16 cellular contexts compared by ENCODE assay signal in genomic region chr3:149020839-149021252, GRCh38. TPM values are rescaled to one million over a fixed set of nuclear protein-coding genes. Genes with fewer than 3 reads are reported as not detected.
DNase-seq lines count a peak whose midpoint lies in the region; ATAC-seq lines count a peak whose summit lies in the region.
"Had no signal": no experiment of that assay in that cellular context is flagged by ENCODE, and none has a peak within 500 bp of the region (broad histone marks: within the 10 kb centered on the region; RNA-seq: fewer than 3 reads in every experiment).

No MANE protein-coding gene starts in this region.

- CTCF ChIA-PET in T-cell (lab: Charles Lee), result interaction anchor here (0.6 kb wide), 2 partner anchors 26 to 139 kb away, joined by 3 to 4 read pairs; no protein-coding TSS in a partner anchor

- H3K9me3 ChIP-seq in iPS-20b (ENCODE audit: insufficient read depth, low read depth, low read length), result peaks cover 21% of the 10 kb centered on the region
- H3K9me3 ChIP-seq: mucosa of descending colon had no signal

- no peaks in the 10 kb centered on the region for H3K27me3 ChIP-seq in iPS-20b (ENCODE audit: insufficient read depth, low read length)
- H3K27me3 ChIP-seq: heart right ventricle had no signal

- peak overlapping the region in 1 of 2 donors; percentile 87 for H3K27ac Mint-ChIP-seq in stimulated activated naive CD8-positive, alpha-beta T cell treated with anti-CD3 and anti-CD28 coated beads, Interleukin-15, amount 100 ng/mL, for 72 hours
- H3K27ac Mint-ChIP-seq in T-cell, result peak overlapping the region; percentile 7 to 68
- no peak overlapping the region for H3K27ac Mint-ChIP-seq in stimulated activated memory B cell treated with anti-CD40 and anti-IgM and Interleukin-4, amounts not matched to agents 10 μg/mL and 1 μg/mL and 100 μg/mL, for 72 hours
- H3K27ac Mint-ChIP-seq: activated B cell treated with CpG ODN at 0.5 μM for 24 hours, T-helper 17 cell had no signal

- no peak overlapping the region for H3K4me3 Mint-ChIP-seq in stimulated activated naive CD8-positive, alpha-beta T cell treated with anti-CD3 and anti-CD28 coated beads, Interleukin-15, amount 100 ng/mL, for 72 hours
- H3K4me3 Mint-ChIP-seq in T-cell, result no peak overlapping the region
- no peak overlapping the region for H3K4me3 Mint-ChIP-seq in stimulated activated memory B cell treated with anti-CD40 and anti-IgM and Interleukin-4, amounts not matched to agents 10 μg/mL and 1 μg/mL and 100 μg/mL, for 72 hours
- H3K4me3 Mint-ChIP-seq: activated B cell treated with CpG ODN at 0.5 μM for 24 hours, T-helper 17 cell had no signal

- peaks cover 12% of the 10 kb centered on the region for H3K4me1 Mint-ChIP-seq in stimulated activated naive CD8-positive, alpha-beta T cell treated with anti-CD3 and anti-CD28 coated beads, Interleukin-15, amount 100 ng/mL, for 72 hours
- peaks cover 0 to 26% (median 25%) of the 10 kb centered on the region in 3 donors for H3K4me1 Mint-ChIP-seq in T-cell
- no peaks in the 10 kb centered on the region for H3K4me1 Mint-ChIP-seq in stimulated activated memory B cell treated with anti-CD40 and anti-IgM and Interleukin-4, amounts not matched to agents 10 μg/mL and 1 μg/mL and 100 μg/mL, for 72 hours
- H3K4me1 Mint-ChIP-seq: activated B cell treated with CpG ODN at 0.5 μM for 24 hours had no signal

- peaks cover 27% of the 10 kb centered on the region for H3K4me1 ChIP-seq in iPS-20b (ENCODE audit: insufficient read depth, low read length)

- DNase-seq in stimulated activated naive CD8-positive, alpha-beta T cell treated with anti-CD3 and anti-CD28 coated beads, Interleukin-15, Interleukin-2, amounts not matched to agents 100 U/mL and 50 U/mL, for 24 hours, result peak; percentile 18
- DNase-seq in stimulated activated naive CD8-positive, alpha-beta T cell treated with anti-CD3 and anti-CD28 coated beads, Interleukin-15, amount 100 ng/mL, for 72 hours, result no peak
- no peak for DNase-seq in T-cell
- DNase-seq: activated B cell treated with CpG ODN at 0.5 μM for 24 hours, AML-193, mucosa of descending colon, NCI-H2081, NCI-H526, SIG-M5, T-helper 17 cell had no signal

- POLR2A ChIA-PET in T-cell (lab: Charles Lee), result no interaction called here

- H3K27me3 Mint-ChIP-seq in stimulated activated naive CD8-positive, alpha-beta T cell treated with anti-CD3 and anti-CD28 coated beads, Interleukin-15, amount 100 ng/mL, for 72 hours, result no peaks in the 10 kb centered on the region
- H3K27me3 Mint-ChIP-seq in T-cell, result no peaks in the 10 kb centered on the region
- H3K27me3 Mint-ChIP-seq in stimulated activated memory B cell treated with anti-CD40 and anti-IgM and Interleukin-4, amounts not matched to agents 10 μg/mL and 1 μg/mL and 100 μg/mL, for 72 hours, result no peaks in the 10 kb centered on the region
- H3K27me3 Mint-ChIP-seq: activated B cell treated with CpG ODN at 0.5 μM for 24 hours, T-helper 17 cell had no signal

- H3K36me3 ChIP-seq in iPS-20b (ENCODE audit: insufficient read depth, low read depth, low read length), result peaks cover 29% of the 10 kb centered on the region

- peaks cover 0 to 6% of the 10 kb centered on the region in 2 donors for H3K9me3 Mint-ChIP-seq in stimulated activated naive CD8-positive, alpha-beta T cell treated with anti-CD3 and anti-CD28 coated beads, Interleukin-15, amount 100 ng/mL, for 72 hours
- H3K9me3 Mint-ChIP-seq in T-cell, result peaks cover 0 to 7% (median 0%) of the 10 kb centered on the region in 3 donors
- no peaks in the 10 kb centered on the region for H3K9me3 Mint-ChIP-seq in stimulated activated memory B cell treated with anti-CD40 and anti-IgM and Interleukin-4, amounts not matched to agents 10 μg/mL and 1 μg/mL and 100 μg/mL, for 72 hours

- H3K4me3 ChIP-seq in iPS-20b (ENCODE audit: low read length), result peak overlapping the region; percentile 36; the same call in 1 of the 2 replicates
- H3K4me3 ChIP-seq: heart right ventricle, K562, mucosa of descending colon had no signal

- peak; percentile 47 for ATAC-seq in stimulated activated naive CD8-positive, alpha-beta T cell treated with anti-CD3 and anti-CD28 coated beads, Interleukin-15, Interleukin-2, amounts not matched to agents 100 U/mL and 50 U/mL, for 24 hours
- no peak for ATAC-seq in stimulated activated naive CD8-positive, alpha-beta T cell treated with anti-CD3 and anti-CD28 coated beads, Interleukin-15, amount 100 ng/mL, for 72 hours
- ATAC-seq in T-cell (replicated peaks in 1 of 4) (no peak), HG02981 (IDR thresholded peaks at IDR 0.05; ENCODE audit: unreplicated experiment) (no peak)
- no peak for ATAC-seq in activated CD4-positive, CD25-positive, alpha-beta regulatory T cell treated with anti-CD3 and anti-CD28 coated beads, Interleukin-2, amount 50 U/mL, for 24 hours
- ATAC-seq in stimulated activated memory B cell treated with anti-CD40 and anti-IgM and Interleukin-4, amounts not matched to agents 10 μg/mL and 1 μg/mL and 100 μg/mL, for 72 hours, result no peak
- ATAC-seq: K562, mucosa of descending colon, T-helper 17 cell had no signal

- H3K27ac ChIP-seq in iPS-20b (ENCODE audit: low read length), result peak overlapping the region; percentile 38

- H3K36me3 Mint-ChIP-seq in T-cell, result peaks cover 53% of the 10 kb centered on the region
- peaks cover 66% of the 10 kb centered on the region for H3K36me3 Mint-ChIP-seq in stimulated activated memory B cell treated with anti-CD40 and anti-IgM and Interleukin-4, amounts not matched to agents 10 μg/mL and 1 μg/mL and 100 μg/mL, for 72 hours

- H3K9ac ChIP-seq in iPS-20b (ENCODE audit: low read depth, low read length), result no peak overlapping the region

RNA-seq across cellular contexts. Expression of gene GYG1, which starts 29.5 kb away (rescaled TPM):
- total RNA-seq in T-cell, result 10 to 100 TPM; 16.3 to 30.4 (median 25.7) TPM
